In the genomic region with DNA sequence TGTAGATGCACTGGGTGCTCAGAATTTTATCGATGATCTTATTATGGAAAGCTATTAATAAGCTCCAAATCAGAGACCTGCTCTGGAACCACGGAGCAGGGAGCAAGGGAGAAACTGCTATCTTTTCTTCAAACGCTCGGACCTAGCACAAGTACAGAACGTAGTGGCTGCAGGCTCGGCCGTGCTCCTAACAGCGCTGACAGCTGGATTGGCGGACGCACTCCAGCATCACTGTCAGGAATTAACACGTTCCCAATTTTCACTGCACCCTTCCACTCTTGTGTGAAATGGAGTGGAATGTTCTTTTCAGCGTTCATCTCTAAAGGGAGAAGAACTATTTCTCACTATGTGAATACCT, we compare ENCODE assay signal across 8 cellular contexts.
DNase-seq lines count a peak whose midpoint lies in the region; ATAC-seq and TF ChIP-seq lines count a peak whose summit lies in the region.

No MANE protein-coding gene starts in this region.

- H3K4me3 ChIP-seq in fibroblast of mammary gland (ENCODE audit: control insufficient read depth, low read depth, low read length): peak overlapping the region; percentile 78
- H3K4me3 ChIP-seq in neutrophil (ENCODE audit: low read depth in 1 of 2, low read length in 1 of 2): peak overlapping the region; percentile 81 to 83

- TF ChIP-seq CTCF in fibroblast of mammary gland (conservative IDR thresholded peaks at IDR 0.05; ENCODE audit: control insufficient read depth, insufficient read depth, low read depth, low read length): no peak
- no peak for TF ChIP-seq CTCF in neutrophil (IDR thresholded peaks at IDR 0.05)

- no peaks in the 10 kb centered on the region for H3K36me3 ChIP-seq in neutrophil

- DNase-seq in NCI-H1417 (lab: John Stamatoyannopoulos, UW) (peak; percentile 31 to 64 (median 37)), NCI-H1417 treated with DMSO at 0.1 percent for 48 hours (lab: John Stamatoyannopoulos, UW) (no peak), SK-N-DZ (ENCODE audit: low spot score) (peak; percentile 10), fibroblast of mammary gland (ENCODE audit: low read depth) (peak; percentile 21)

- H3K9me3 ChIP-seq in neutrophil: no peaks in the 10 kb centered on the region

- ATAC-seq in HG02610 (IDR thresholded peaks at IDR 0.05; ENCODE audit: unreplicated experiment) (no peak), GM19324 (IDR thresholded peaks at IDR 0.05; ENCODE audit: low FRiP score, unreplicated experiment) (no peak), GM21723 (IDR thresholded peaks at IDR 0.05; ENCODE audit: unreplicated experiment) (no peak)

- peak overlapping the region; percentile 66 for H3K27ac ChIP-seq in neutrophil

- H3K27me3 ChIP-seq in neutrophil: no peaks in the 10 kb centered on the region

- peaks cover 20 to 23% of the 10 kb centered on the region in 2 experiments for H3K4me1 ChIP-seq in neutrophil (ENCODE audit: control insufficient read depth in 1 of 2, insufficient read depth in 1 of 2, low read depth in 1 of 2, low read length in 1 of 2)
